Comparison of ENCODE assay signal across 1 cellular context in genomic region chr6:161227004-161227950, GRCh38.
TF ChIP-seq lines count a peak whose summit lies in the region.

No MANE protein-coding gene starts in this region.

TF ChIP-seq in K562, 482 proteins besides CTCF, POLR2A, EP300 and RAD21 (continued from another document and continues in another):
- TF ChIP-seq CHD7 (IDR thresholded peaks at IDR 0.05; ENCODE audit: low read depth, low read length) (no peak), NR3C1 (CRISPR knock-in tag; IDR thresholded peaks at IDR 0.05) (no peak), BRF2 (IDR thresholded peaks at IDR 0.05; ENCODE audit: borderline replicate concordance, insufficient read depth, insufficient read length) (no peak), KLF1 (tag; IDR thresholded peaks at IDR 0.05) (0 out of 2 replicates have a peak, but pooled peaks have one; percentile 18), RFX1 (IDR thresholded peaks at IDR 0.05) (no peak), CREM (IDR thresholded peaks at IDR 0.05; ENCODE audit: low read depth) (no peak), ZNF695 (CRISPR knock-in tag; IDR thresholded peaks at IDR 0.05) (no peak), ZNF644 (tag; IDR thresholded peaks at IDR 0.05; ENCODE audit: low read depth) (no peak), ZKSCAN3 (CRISPR knock-in tag; IDR thresholded peaks at IDR 0.05) (no peak), KLF6 (CRISPR knock-in tag; IDR thresholded peaks at IDR 0.05; ENCODE audit: borderline replicate concordance) (no peak), STAT5B (CRISPR knock-in tag; IDR thresholded peaks at IDR 0.05) (no peak), ZNF444 (CRISPR knock-in tag; IDR thresholded peaks at IDR 0.05) (no peak), NCOA4 (IDR thresholded peaks at IDR 0.05; ENCODE audit: partially characterized antibody) (no peak), NR2F6 (CRISPR knock-in tag; IDR thresholded peaks at IDR 0.05) (no peak), ZEB2 (IDR thresholded peaks at IDR 0.05) (peak; percentile 20; the same call in 1 of the 2 replicates), CAMTA2 (CRISPR knock-in tag; conservative IDR thresholded peaks at IDR 0.05) (no peak), RFX7 (CRISPR knock-in tag; IDR thresholded peaks at IDR 0.05) (no peak), ZNF140 (CRISPR knock-in tag; IDR thresholded peaks at IDR 0.05) (no peak), NKRF (IDR thresholded peaks at IDR 0.05; ENCODE audit: borderline replicate concordance) (no peak), KAT7 (CRISPR knock-in tag; IDR thresholded peaks at IDR 0.05; ENCODE audit: borderline replicate concordance) (no peak), MTA2 (IDR thresholded peaks at IDR 0.05; ENCODE audit: low read depth) (no peak), ZNF124 (CRISPR knock-in tag; IDR thresholded peaks at IDR 0.05) (no peak), TRIM28 (IDR thresholded peaks at IDR 0.05) (no peak), ZNF212 (CRISPR knock-in tag; IDR thresholded peaks at IDR 0.05) (no peak), GTF2A2 (tag; IDR thresholded peaks at IDR 0.05) (0 out of 2 replicates have a peak, but pooled peaks have one; percentile 4), DNMT1 (IDR thresholded peaks at IDR 0.05) (no peak), EWSR1 (IDR thresholded peaks at IDR 0.05; ENCODE audit: borderline replicate concordance, low read depth, partially characterized antibody) (no peak), RBM14 (IDR thresholded peaks at IDR 0.05; ENCODE audit: borderline replicate concordance, insufficient read depth, low read depth, low read length) (no peak), WHSC1 (IDR thresholded peaks at IDR 0.05; ENCODE audit: low read length) (peak; percentile 87), ZNF232 (CRISPR knock-in tag; IDR thresholded peaks at IDR 0.05) (no peak), ZBTB49 (CRISPR knock-in tag; IDR thresholded peaks at IDR 0.05; ENCODE audit: borderline replicate concordance) (no peak), RNF219 (CRISPR knock-in tag; IDR thresholded peaks at IDR 0.05) (no peak), ERF (CRISPR knock-in tag; IDR thresholded peaks at IDR 0.05) (no peak), MLX (CRISPR knock-in tag; conservative IDR thresholded peaks at IDR 0.05) (no peak), NFXL1 (CRISPR knock-in tag; IDR thresholded peaks at IDR 0.05) (no peak), SMARCE1 (IDR thresholded peaks at IDR 0.05) (no peak; the same call in 1 of the 2 replicates), MIER1 (IDR thresholded peaks at IDR 0.05; ENCODE audit: low read depth) (no peak), TAF7 (tag; IDR thresholded peaks at IDR 0.05) (no peak), ZNF311 (CRISPR knock-in tag; IDR thresholded peaks at IDR 0.05) (no peak), CEBPB (tag; IDR thresholded peaks at IDR 0.05) (no peak), ARHGAP35 (IDR thresholded peaks at IDR 0.05; ENCODE audit: partially characterized antibody) (no peak), RBBP5 (IDR thresholded peaks at IDR 0.05; ENCODE audit: borderline replicate concordance, insufficient read depth, low read length, poor library complexity, severe bottlenecking) (no peak), ETV1 (tag; conservative IDR thresholded peaks at IDR 0.05; ENCODE audit: low read depth) (no peak), PRMT5 (CRISPR knock-in tag; IDR thresholded peaks at IDR 0.05) (no peak), DMBX1 (CRISPR knock-in tag; IDR thresholded peaks at IDR 0.05; ENCODE audit: borderline replicate concordance) (peak; percentile 74; the same call in 1 of the 2 replicates), LARP7 (IDR thresholded peaks at IDR 0.05) (no peak), ZNF764 (CRISPR knock-in tag; IDR thresholded peaks at IDR 0.05; ENCODE audit: low read depth) (no peak), ILK (tag; IDR thresholded peaks at IDR 0.05; ENCODE audit: borderline replicate concordance, low read depth) (no peak), ZNF551 (CRISPR knock-in tag; IDR thresholded peaks at IDR 0.05) (no peak), XRCC5 (IDR thresholded peaks at IDR 0.05; ENCODE audit: low read depth, low read length) (no peak), MITF (IDR thresholded peaks at IDR 0.05) (no peak)
